In genomic region chr9:4547016-4547415, GRCh38 we compare ENCODE assay signal across 17 cellular contexts. TPM values are rescaled to one million over a fixed set of nuclear protein-coding genes. Genes with fewer than 3 reads are reported as not detected.
DNase-seq lines count a peak whose midpoint lies in the region; ATAC-seq, FAIRE-seq and TF ChIP-seq lines count a peak whose summit lies in the region.
"Had no signal": no experiment of that assay in that cellular context is flagged by ENCODE, and none has a peak within 500 bp of the region (broad histone marks: within the 10 kb centered on the region; RNA-seq: fewer than 3 reads in every experiment).

No MANE protein-coding gene starts in this region.

- no peaks in the 10 kb centered on the region for H4K20me1 ChIP-seq in astrocyte (ENCODE audit: insufficient read depth, low read length)

- H3K27ac ChIP-seq in astrocyte (ENCODE audit: low read depth, low read length), result no peak overlapping the region
- no peak overlapping the region for H3K27ac ChIP-seq in trophoblast cell (ENCODE audit: low read depth, low read length)
- no peak overlapping the region for H3K27ac ChIP-seq in suprapubic skin

- H3K4me3 Mint-ChIP-seq in HFFc6, result no peak overlapping the region
- no peak overlapping the region for H3K4me3 Mint-ChIP-seq in astrocyte (ENCODE audit: unreplicated experiment)
- no peak overlapping the region for H3K4me3 Mint-ChIP-seq in nephron progenitor cell
- H3K4me3 Mint-ChIP-seq: activated naive CD4-positive, alpha-beta T cell treated with anti-CD3 and anti-CD28 coated beads, Interleukin-2, amount 10 ng/mL, durations not matched to agents 7 days and 5 days had no signal

- WGBS in trophoblast cell (ENCODE audit: extremely low coverage, insufficient coverage, insufficient read length), result no CpG with 5 or more reads among the region's 1 CpG
- 88% methylated on average over 1 of the region's 1 CpG for WGBS in suprapubic skin

- H2AFZ ChIP-seq in astrocyte (ENCODE audit: low read depth, low read length) (no peak overlapping the region), trophoblast cell (ENCODE audit: insufficient read depth, low read length, poor library complexity) (no peak overlapping the region)

- H3K4me2 ChIP-seq in astrocyte (ENCODE audit: low read length) (peak overlapping the region; percentile 17), trophoblast cell (ENCODE audit: low read length) (peak overlapping the region; percentile 37)

- no peaks in the 10 kb centered on the region for H3K36me3 ChIP-seq in astrocyte (ENCODE audit: insufficient read depth, low read length)
- H3K36me3 ChIP-seq in trophoblast cell (ENCODE audit: control insufficient read depth in 1 of 2, insufficient read depth in 2 of 2, low read length in 2 of 2), result no peaks in the 10 kb centered on the region
- no peaks in the 10 kb centered on the region for H3K36me3 ChIP-seq in suprapubic skin

- H3K9me3 Mint-ChIP-seq in HFFc6, result no peaks in the 10 kb centered on the region
- H3K9me3 Mint-ChIP-seq in astrocyte (ENCODE audit: unreplicated experiment), result no peaks in the 10 kb centered on the region
- no peaks in the 10 kb centered on the region for H3K9me3 Mint-ChIP-seq in nephron progenitor cell
- H3K9me3 Mint-ChIP-seq: activated naive CD4-positive, alpha-beta T cell treated with anti-CD3 and anti-CD28 coated beads, Interleukin-2, amount 10 ng/mL, durations not matched to agents 7 days and 5 days; naive thymus-derived CD8-positive, alpha-beta T cell had no signal

- H3K23ac ChIP-seq in trophoblast cell (ENCODE audit: low read length), result no peak overlapping the region

- no peaks in the 10 kb centered on the region for H3K27me3 ChIP-seq in astrocyte (ENCODE audit: insufficient read depth, low read length)
- no peaks in the 10 kb centered on the region for H3K27me3 ChIP-seq in trophoblast cell (ENCODE audit: insufficient read depth, low read length)
- H3K27me3 ChIP-seq in suprapubic skin, result no peaks in the 10 kb centered on the region

- no peak overlapping the region for H3K18ac ChIP-seq in trophoblast cell (ENCODE audit: low read length)

- no peak for TF ChIP-seq EP300 in suprapubic skin (IDR thresholded peaks at IDR 0.05)

- H2BK5ac ChIP-seq in trophoblast cell (ENCODE audit: low read depth, low read length, poor library complexity), result no peak overlapping the region

- FAIRE-seq in astrocyte (lab: Jason Lieb, UNC), result no peak

- no peak for ATAC-seq in GM19328 (IDR thresholded peaks at IDR 0.05; ENCODE audit: unreplicated experiment)
- ATAC-seq: left ventricle myocardium superior; naive thymus-derived CD8-positive, alpha-beta T cell had no signal

- TF ChIP-seq POLR2A in suprapubic skin (IDR thresholded peaks at IDR 0.05), result no peak

- no peak overlapping the region for H3K14ac ChIP-seq in trophoblast cell (ENCODE audit: low read length)

- H3K27ac Mint-ChIP-seq in HFFc6, result no peak overlapping the region
- peak overlapping the region; percentile 63 for H3K27ac Mint-ChIP-seq in astrocyte (ENCODE audit: unreplicated experiment)
- no peak overlapping the region for H3K27ac Mint-ChIP-seq in nephron progenitor cell
- H3K27ac Mint-ChIP-seq: activated naive CD4-positive, alpha-beta T cell treated with anti-CD3 and anti-CD28 coated beads, Interleukin-2, amount 10 ng/mL, durations not matched to agents 7 days and 5 days; naive thymus-derived CD8-positive, alpha-beta T cell had no signal

- H4K8ac ChIP-seq in trophoblast cell (ENCODE audit: low read depth, low read length), result no peak overlapping the region

- no peak overlapping the region for H2BK120ac ChIP-seq in trophoblast cell (ENCODE audit: insufficient read depth, low read length, poor library complexity)

- H3K4me1 Mint-ChIP-seq in HFFc6 (ENCODE audit: low read depth) (peaks cover 7% of the 10 kb centered on the region; the same call in 1 of the 2 replicates), astrocyte (ENCODE audit: low read depth, unreplicated experiment) (peaks cover 27% of the 10 kb centered on the region), nephron progenitor cell (no peaks in the 10 kb centered on the region)

- H3K79me2 ChIP-seq in astrocyte (ENCODE audit: insufficient read depth, low read length) (no peaks in the 10 kb centered on the region), trophoblast cell (ENCODE audit: control insufficient read depth, insufficient read depth, low read length, poor library complexity) (no peaks in the 10 kb centered on the region)

- H3K9ac ChIP-seq in astrocyte (ENCODE audit: low read length) (no peak overlapping the region), trophoblast cell (ENCODE audit: low read length) (no peak overlapping the region)

- H3K9me3 ChIP-seq in astrocyte (ENCODE audit: insufficient read depth, low read depth, low read length) (no peaks in the 10 kb centered on the region), trophoblast cell (ENCODE audit: insufficient read depth, low read depth, low read length) (peaks cover 2% of the 10 kb centered on the region), suprapubic skin (no peaks in the 10 kb centered on the region)

- DNase-seq in HFFc6, result peak; percentile 7
- peak; percentile 47 for DNase-seq in astrocyte (ENCODE audit: low read depth)
- DNase-seq in fibroblast of villous mesenchyme (ENCODE audit: low read depth), result peak; percentile 68
- peak in 1 of 2 donors; percentile 46 for DNase-seq in trophoblast cell
- DNase-seq in nephron progenitor cell, result no peak
- no peak for DNase-seq in suprapubic skin (ENCODE audit: low spot score in 2 of 2)
- DNase-seq: activated CD4-positive, alpha-beta T cell treated with anti-CD3 and anti-CD28 coated beads for 1 hour; activated CD8-positive, alpha-beta memory T cell treated with anti-CD3 and anti-CD28 coated beads, Interleukin-2, amount 50 U/mL, for 4 hours; activated naive CD4-positive, alpha-beta T cell treated with anti-CD3 and anti-CD28 coated beads, Interleukin-2, amount 10 ng/mL, durations not matched to agents 7 days and 5 days; central memory CD4-positive, alpha-beta T cell; hippocampal formation; left ventricle myocardium superior; naive thymus-derived CD8-positive, alpha-beta T cell; NCI-H187 treated with DMSO at 0.1 percent for 48 hours; NCI-H748 treated with DMSO at 0.1 percent for 48 hours; RPMI8226 had no signal

- H3K27me3 Mint-ChIP-seq in HFFc6 (ENCODE audit: insufficient read depth), result peaks cover 7% of the 10 kb centered on the region
- peaks cover 2% of the 10 kb centered on the region for H3K27me3 Mint-ChIP-seq in astrocyte (ENCODE audit: low read depth, unreplicated experiment)
- no peaks in the 10 kb centered on the region for H3K27me3 Mint-ChIP-seq in nephron progenitor cell (ENCODE audit: low read depth, poor library complexity)
- H3K27me3 Mint-ChIP-seq: activated naive CD4-positive, alpha-beta T cell treated with anti-CD3 and anti-CD28 coated beads, Interleukin-2, amount 10 ng/mL, durations not matched to agents 7 days and 5 days; naive thymus-derived CD8-positive, alpha-beta T cell had no signal

- H3K4me3 ChIP-seq in astrocyte (ENCODE audit: insufficient read depth, low read depth, low read length) (no peak overlapping the region), fibroblast of villous mesenchyme (ENCODE audit: low read depth, low read length) (no peak overlapping the region), trophoblast cell (ENCODE audit: low read depth, low read length) (no peak overlapping the region), suprapubic skin (no peak overlapping the region)

- peaks cover 2% of the 10 kb centered on the region for H3K79me1 ChIP-seq in trophoblast cell (ENCODE audit: low read length)

- H3K4me1 ChIP-seq in astrocyte (ENCODE audit: insufficient read depth, low read length) (peaks cover 5% of the 10 kb centered on the region), trophoblast cell (ENCODE audit: control insufficient read depth in 1 of 2, insufficient read depth in 2 of 2, low read length in 2 of 2) (peaks cover 14% of the 10 kb centered on the region in 2 experiments), suprapubic skin (no peaks in the 10 kb centered on the region)

- H4K12ac ChIP-seq in trophoblast cell (ENCODE audit: low read depth, low read length), result no peak overlapping the region

- H3K36me3 Mint-ChIP-seq in HFFc6 (ENCODE audit: low read depth) (no peaks in the 10 kb centered on the region), astrocyte (ENCODE audit: low read depth, unreplicated experiment) (no peaks in the 10 kb centered on the region), nephron progenitor cell (ENCODE audit: low read depth) (no peaks in the 10 kb centered on the region)
- H3K36me3 Mint-ChIP-seq: activated naive CD4-positive, alpha-beta T cell treated with anti-CD3 and anti-CD28 coated beads, Interleukin-2, amount 10 ng/mL, durations not matched to agents 7 days and 5 days; naive thymus-derived CD8-positive, alpha-beta T cell had no signal

- no peak overlapping the region for H4K91ac ChIP-seq in trophoblast cell (ENCODE audit: low read depth, low read length)

- H2BK12ac ChIP-seq in trophoblast cell (ENCODE audit: low read length), result no peak overlapping the region

- H2AK5ac ChIP-seq in trophoblast cell (ENCODE audit: low read length), result no peak overlapping the region

- no peak overlapping the region for H3K4ac ChIP-seq in trophoblast cell (ENCODE audit: low read depth, low read length)

- no peak for TF ChIP-seq CTCF in HFFc6 (IDR thresholded peaks at IDR 0.05)
- TF ChIP-seq CTCF in astrocyte (IDR thresholded peaks at IDR 0.05; ENCODE audit: insufficient read depth, low read depth, low read length), result no peak
- TF ChIP-seq CTCF in fibroblast of villous mesenchyme (IDR thresholded peaks at IDR 0.05; ENCODE audit: insufficient read depth, low read depth, low read length), result no peak
- TF ChIP-seq CTCF in nephron progenitor cell (IDR thresholded peaks at IDR 0.05), result no peak
- TF ChIP-seq CTCF in suprapubic skin (IDR thresholded peaks at IDR 0.05), result no peak

RNA-seq across cellular contexts. Expression of gene SLC1A1, which starts 56.7 kb away (rescaled TPM):
- 1 to 10 TPM in 2 of 6 experiments, under 1 TPM in 4; 0.43 to 1.4 (median 0.79) TPM for total RNA-seq in HFFc6 (2021; fragmentation: NEBNext Ultra II Directional; extraction: Animal tissue kit (Norgen Biotek cat#: 25700))
- total RNA-seq in astrocyte, result 6.4 and 6.7 TPM in 2 replicates
- 17.7 and 34.1 TPM in 2 replicates for total RNA-seq in fibroblast of villous mesenchyme
- 0.53 and 0.67 TPM in 2 replicates for polyA plus RNA-seq in trophoblast cell (2013)
- 1 to 10 TPM; 1.0 to 2.4 (median 1.6) TPM for total RNA-seq in suprapubic skin
- total RNA-seq: naive thymus-derived CD8-positive, alpha-beta T cell had no signal
- polyA plus RNA-seq: naive thymus-derived CD8-positive, alpha-beta T cell had no signal

Comparison
In these comparisons a context has a peak if more than half of its experiments do, and no peak if none do; other contexts are left out.
1. DNase-seq: peak in HFFc6 (single experiment), astrocyte (single experiment) and fibroblast of villous mesenchyme (single experiment); none in nephron progenitor cell (single experiment) and suprapubic skin (0 of 2).